In the genomic region with DNA sequence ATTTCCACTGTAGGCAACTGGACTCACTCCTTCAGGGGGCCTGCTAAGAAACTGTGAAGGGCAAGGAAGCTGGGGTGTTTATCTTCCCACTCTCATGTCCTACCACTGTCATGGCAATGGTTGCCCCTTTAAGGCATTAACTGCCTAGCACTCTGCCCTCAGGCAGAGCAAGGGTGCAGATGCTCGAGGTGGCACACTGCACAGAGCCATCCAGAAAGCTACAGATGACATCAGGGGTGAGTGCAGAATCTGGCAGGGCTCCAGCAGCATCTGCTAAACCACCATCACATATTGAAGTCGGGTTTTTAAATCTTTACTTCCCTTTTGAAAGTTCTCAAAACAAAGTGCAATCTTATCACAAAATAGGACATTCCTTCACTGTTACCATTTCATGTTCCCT, we compare ENCODE assay signal across 11 cellular contexts.
DNase-seq lines count a peak whose midpoint lies in the region; ATAC-seq and TF ChIP-seq lines count a peak whose summit lies in the region.
"Had no signal": no experiment of that assay in that cellular context is flagged by ENCODE, and none has a peak within 500 bp of the region (broad histone marks: within the 10 kb centered on the region; RNA-seq: fewer than 3 reads in every experiment).

No MANE protein-coding gene starts in this region.

- H3K36me3 ChIP-seq in BLaER1 (no peaks in the 10 kb centered on the region), brain microvascular endothelial cell (replicated peaks) (no peaks in the 10 kb centered on the region), stomach (no peaks in the 10 kb centered on the region)
- H3K36me3 ChIP-seq: spleen, WERI-Rb-1 had no signal

- TF ChIP-seq EP300 in stomach (IDR thresholded peaks at IDR 0.05) = no peak

- DNase-seq in ELR (ENCODE audit: low read depth) = peak; percentile 5
- DNase-seq in MV-4-11 (lab: John Stamatoyannopoulos, UW) = peak; percentile 86
- peak; percentile 14 for DNase-seq in brain microvascular endothelial cell
- DNase-seq in left cardiac atrium = no peak
- no peak for DNase-seq in lower leg skin (ENCODE audit: low spot score in 2 of 2)
- no peak for DNase-seq in stomach
- DNase-seq: NCI-H1048, NCI-H226, spleen, WERI-Rb-1 had no signal

- no peak overlapping the region for H3K27ac ChIP-seq in BLaER1
- H3K27ac ChIP-seq in brain microvascular endothelial cell = no peak overlapping the region
- H3K27ac ChIP-seq in stomach = no peak overlapping the region
- H3K27ac ChIP-seq: spleen, WERI-Rb-1 had no signal

- 28 to 33% methylated on average over 2 of the region's 2 CpGs for WGBS in lower leg skin, 2 donors
- WGBS in stomach, 5 donors = 15 to 37% (median 21%) methylated on average over 2 of the region's 2 CpGs

- in situ Hi-C loops in brain microvascular endothelial cell (cut with HindIII; ENCODE audit: low pct_ligation_motif_present, low sequenced_read_pairs) = loop anchor here (25.0 kb wide), 1 partner anchor 401 kb away; no protein-coding TSS in a partner anchor

- ATAC-seq in left cardiac atrium = no peak

- intact Hi-C loops in left cardiac atrium (cut with DNase I) = loop anchor here in 1 of 2 donors (5.0 kb wide), 1 partner anchor 121 kb away; no protein-coding TSS in a partner anchor
- intact Hi-C loops in lower leg skin (cut with DNase I; ENCODE audit: low total_unique reads) = loop anchor here (2.0 to 10.0 kb wide), 2 partner anchors 122 to 404 kb away; no protein-coding TSS in a partner anchor
- intact Hi-C loops in stomach (cut with DNase I; ENCODE audit: low total_unique reads) = no loop called here

- TF ChIP-seq POLR2A in lower leg skin (IDR thresholded peaks at IDR 0.05) (no peak), stomach (IDR thresholded peaks at IDR 0.05) (no peak)

- peak overlapping the region; percentile 18 for H3K4me2 ChIP-seq in BLaER1

- no peak overlapping the region for H3K9ac ChIP-seq in BLaER1

- no peaks in the 10 kb centered on the region for H4K20me1 ChIP-seq in BLaER1

- H3K4me1 ChIP-seq in BLaER1 (peaks cover 15% of the 10 kb centered on the region), stomach (no peaks in the 10 kb centered on the region)
- H3K4me1 ChIP-seq: spleen had no signal

- no peaks in the 10 kb centered on the region for H3K27me3 ChIP-seq in BLaER1
- no peaks in the 10 kb centered on the region for H3K27me3 ChIP-seq in brain microvascular endothelial cell (replicated peaks)
- H3K27me3 ChIP-seq in stomach = peaks cover 0 to 3% (median 0%) of the 10 kb centered on the region in 3 donors

- no peaks in the 10 kb centered on the region for H3K9me3 ChIP-seq in BLaER1
- no peaks in the 10 kb centered on the region for H3K9me3 ChIP-seq in stomach
- H3K9me3 ChIP-seq: spleen had no signal

- H3K4me3 ChIP-seq in BLaER1 (no peak overlapping the region), brain microvascular endothelial cell (ENCODE audit: low read depth, low read length) (no peak overlapping the region), lower leg skin (ENCODE audit: low read depth, poor library complexity, severe bottlenecking) (no peak overlapping the region), stomach (no peak overlapping the region)
- H3K4me3 ChIP-seq: spleen had no signal

- TF ChIP-seq CTCF in brain microvascular endothelial cell (IDR thresholded peaks at IDR 0.05; ENCODE audit: low read depth, low read length, missing control alignments) = no peak
- no peak for TF ChIP-seq CTCF in lower leg skin (IDR thresholded peaks at IDR 0.05)
- TF ChIP-seq CTCF in stomach (IDR thresholded peaks at IDR 0.05) = no peak

Comparison
In these comparisons a context has a peak if more than half of its experiments do, and no peak if none do; other contexts are left out.
1. DNase-seq: peak in ELR (single experiment), MV-4-11 (single experiment) and brain microvascular endothelial cell (single experiment); none in left cardiac atrium (single experiment), lower leg skin (0 of 2) and stomach (single experiment).